ENCODE assay signal across 12 cellular contexts in the genomic region with DNA sequence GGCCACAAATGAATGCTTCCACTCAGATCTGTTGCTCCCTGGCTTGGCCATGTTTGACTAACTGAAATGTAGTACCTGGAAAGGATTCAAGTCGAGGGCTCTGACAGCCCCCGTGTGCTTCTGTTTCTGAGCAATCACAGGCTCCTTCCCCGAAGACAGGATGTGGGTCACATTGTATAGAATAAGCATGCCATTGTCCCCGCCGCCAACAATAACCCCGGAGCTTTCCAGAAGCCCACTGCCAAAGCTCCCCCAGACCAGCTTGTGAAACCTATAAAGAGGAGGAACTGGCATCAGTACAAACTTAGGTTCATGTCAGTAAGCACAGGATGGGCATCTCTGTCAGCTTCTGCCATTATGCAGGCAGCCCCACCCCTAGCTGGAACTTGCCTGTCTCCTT. TPM values are rescaled to one million over a fixed set of nuclear protein-coding genes. Genes with fewer than 3 reads are reported as not detected.
DNase-seq lines count a peak whose midpoint lies in the region; ATAC-seq and TF ChIP-seq lines count a peak whose summit lies in the region.
"Had no signal": no experiment of that assay in that cellular context is flagged by ENCODE, and none has a peak within 500 bp of the region (broad histone marks: within the 10 kb centered on the region; RNA-seq: fewer than 3 reads in every experiment).

No MANE protein-coding gene starts in this region.

- CTCF ChIA-PET in activated naive CD4-positive, alpha-beta T cell treated with anti-CD3 and anti-CD28 coated beads, Interleukin-2, amount 10 ng/mL, durations not matched to agents 7 days and 5 days (lab: Charles Lee), result interaction anchor here (0.7 to 12.3 kb wide), 18 partner anchors 11 to 370 kb away, joined by 3 to 206 read pairs (median 7); partner anchors contain the start of genes HIF1AN, SCD and SEC31B

- no peak overlapping the region for H3K27ac ChIP-seq in left ventricle myocardium inferior (replicated peaks)
- H3K27ac ChIP-seq: neutrophil, transverse colon had no signal

- H3K4me3 ChIP-seq in left ventricle myocardium inferior, result no peak overlapping the region
- H3K4me3 ChIP-seq: transverse colon had no signal

- H3K4me1 ChIP-seq in left ventricle myocardium inferior, result no peaks in the 10 kb centered on the region
- H3K4me1 ChIP-seq: transverse colon had no signal

- H3K27ac Mint-ChIP-seq in activated CD4-positive, alpha-beta T cell treated with anti-CD3 and anti-CD28 coated beads, Interleukin-2, amount 10 ng/mL, durations not matched to agents 24 days and 14 days, result peak overlapping the region; percentile 89
- peak overlapping the region; percentile 92 for H3K27ac Mint-ChIP-seq in activated naive CD4-positive, alpha-beta T cell treated with anti-CD3 and anti-CD28 coated beads, Interleukin-2, amount 10 ng/mL, durations not matched to agents 7 days and 5 days

- H3K9me3 Mint-ChIP-seq in activated CD4-positive, alpha-beta T cell treated with anti-CD3 and anti-CD28 coated beads, Interleukin-2, amount 10 ng/mL, durations not matched to agents 24 days and 14 days, result no peaks in the 10 kb centered on the region
- H3K9me3 Mint-ChIP-seq in activated naive CD4-positive, alpha-beta T cell treated with anti-CD3 and anti-CD28 coated beads, Interleukin-2, amount 10 ng/mL, durations not matched to agents 7 days and 5 days, result no peaks in the 10 kb centered on the region

- intact Hi-C loops in activated CD4-positive, alpha-beta T cell treated with anti-CD3 and anti-CD28 coated beads, Interleukin-2, amount 10 ng/mL, durations not matched to agents 24 days and 14 days (cut with micrococcal nuclease), result loop anchor here (5.0 kb wide), 1 partner anchor 222 kb away; the partner anchor contains the start of gene BLOC1S2
- intact Hi-C loops in left ventricle myocardium inferior (cut with micrococcal nuclease), result no loop called here

- no peak for TF ChIP-seq CTCF in left ventricle myocardium inferior (IDR thresholded peaks at IDR 0.05; ENCODE audit: borderline replicate concordance)

- DNase-seq in GF-D8 (lab: John Stamatoyannopoulos, UW) (peak; percentile 81), AG08396 (ENCODE audit: low spot score) (no peak), left ventricle myocardium inferior (no peak)
- DNase-seq in activated CD4-positive, alpha-beta T cell treated with anti-CD3 and anti-CD28 coated beads, Interleukin-2, amount 10 ng/mL, durations not matched to agents 24 days and 14 days, result peak; percentile 92
- peak; percentile 83 for DNase-seq in activated naive CD4-positive, alpha-beta T cell treated with anti-CD3 and anti-CD28 coated beads, Interleukin-2, amount 10 ng/mL, durations not matched to agents 7 days and 5 days
- peak; percentile 40 to 50 for DNase-seq in stimulated activated CD4-positive, alpha-beta T cell treated with anti-CD3 and anti-CD28 coated beads, Interleukin-2, amount 100 ng/mL, for 24 hours
- DNase-seq: cortex of kidney, kidney, transverse colon had no signal

- ATAC-seq in HG03159 (IDR thresholded peaks at IDR 0.05; ENCODE audit: unreplicated experiment) (no peak), HG03039 (IDR thresholded peaks at IDR 0.05; ENCODE audit: unreplicated experiment) (no peak)

- H3K27me3 Mint-ChIP-seq in activated CD4-positive, alpha-beta T cell treated with anti-CD3 and anti-CD28 coated beads, Interleukin-2, amount 10 ng/mL, durations not matched to agents 24 days and 14 days, result no peaks in the 10 kb centered on the region
- H3K27me3 Mint-ChIP-seq in activated naive CD4-positive, alpha-beta T cell treated with anti-CD3 and anti-CD28 coated beads, Interleukin-2, amount 10 ng/mL, durations not matched to agents 7 days and 5 days, result no peaks in the 10 kb centered on the region

- peaks cover 83% of the 10 kb centered on the region for H3K36me3 ChIP-seq in left ventricle myocardium inferior

- peaks cover 86% of the 10 kb centered on the region for H3K4me1 Mint-ChIP-seq in activated CD4-positive, alpha-beta T cell treated with anti-CD3 and anti-CD28 coated beads, Interleukin-2, amount 10 ng/mL, durations not matched to agents 24 days and 14 days
- peaks cover 93% of the 10 kb centered on the region for H3K4me1 Mint-ChIP-seq in activated naive CD4-positive, alpha-beta T cell treated with anti-CD3 and anti-CD28 coated beads, Interleukin-2, amount 10 ng/mL, durations not matched to agents 7 days and 5 days

- H3K36me3 Mint-ChIP-seq in activated CD4-positive, alpha-beta T cell treated with anti-CD3 and anti-CD28 coated beads, Interleukin-2, amount 10 ng/mL, durations not matched to agents 24 days and 14 days (ENCODE audit: low read depth), result peaks cover 47% of the 10 kb centered on the region
- peaks cover 60% of the 10 kb centered on the region for H3K36me3 Mint-ChIP-seq in activated naive CD4-positive, alpha-beta T cell treated with anti-CD3 and anti-CD28 coated beads, Interleukin-2, amount 10 ng/mL, durations not matched to agents 7 days and 5 days

- H3K4me3 Mint-ChIP-seq in activated CD4-positive, alpha-beta T cell treated with anti-CD3 and anti-CD28 coated beads, Interleukin-2, amount 10 ng/mL, durations not matched to agents 24 days and 14 days, result peak overlapping the region; percentile 80
- H3K4me3 Mint-ChIP-seq in activated naive CD4-positive, alpha-beta T cell treated with anti-CD3 and anti-CD28 coated beads, Interleukin-2, amount 10 ng/mL, durations not matched to agents 7 days and 5 days, result peak overlapping the region; percentile 79

- no peaks in the 10 kb centered on the region for H3K9me3 ChIP-seq in left ventricle myocardium inferior (replicated peaks)
- H3K9me3 ChIP-seq: neutrophil, transverse colon had no signal

- no peaks in the 10 kb centered on the region for H3K27me3 ChIP-seq in left ventricle myocardium inferior (ENCODE audit: low read depth)
- H3K27me3 ChIP-seq: neutrophil, transverse colon had no signal

RNA-seq across cellular contexts. Expression of gene SEC31B, which starts 10.4 kb away (rescaled TPM):
- total RNA-seq in activated CD4-positive, alpha-beta T cell treated with anti-CD3 and anti-CD28 coated beads, Interleukin-2, amount 10 ng/mL, durations not matched to agents 24 days and 14 days, result 54.2 and 57.0 TPM in 2 replicates
- 8.8 TPM for total RNA-seq in left ventricle myocardium inferior

RNA-seq across cellular contexts. Expression of gene NDUFB8, which starts 20.4 kb away (rescaled TPM):
- total RNA-seq in activated CD4-positive, alpha-beta T cell treated with anti-CD3 and anti-CD28 coated beads, Interleukin-2, amount 10 ng/mL, durations not matched to agents 24 days and 14 days, result 323 TPM in 2 replicates
- total RNA-seq in left ventricle myocardium inferior, result 430 TPM

RNA-seq across cellular contexts. Expression of gene HIF1AN, which starts 26.5 kb away (rescaled TPM):
- total RNA-seq in activated CD4-positive, alpha-beta T cell treated with anti-CD3 and anti-CD28 coated beads, Interleukin-2, amount 10 ng/mL, durations not matched to agents 24 days and 14 days, result 47.4 and 51.3 TPM in 2 replicates
- total RNA-seq in left ventricle myocardium inferior, result 53.4 TPM

RNA-seq across cellular contexts. Expression of gene WNT8B, which starts 46.4 kb away (rescaled TPM):
- 0.16 and 0.43 TPM in 2 replicates for total RNA-seq in activated CD4-positive, alpha-beta T cell treated with anti-CD3 and anti-CD28 coated beads, Interleukin-2, amount 10 ng/mL, durations not matched to agents 24 days and 14 days
- total RNA-seq in left ventricle myocardium inferior, result not detected
- total RNA-seq: kidney, transverse colon had no signal

Comparison
In these comparisons a context has a peak if more than half of its experiments do, and no peak if none do; other contexts are left out.
1. DNase-seq: peak in GF-D8 (single experiment), activated CD4-positive, alpha-beta T cell treated with anti-CD3 and anti-CD28 coated beads, Interleukin-2, amount 10 ng/mL, durations not matched to agents 24 days and 14 days (single experiment), activated naive CD4-positive, alpha-beta T cell treated with anti-CD3 and anti-CD28 coated beads, Interleukin-2, amount 10 ng/mL, durations not matched to agents 7 days and 5 days (single experiment) and stimulated activated CD4-positive, alpha-beta T cell treated with anti-CD3 and anti-CD28 coated beads, Interleukin-2, amount 100 ng/mL, for 24 hours (2 of 2); none in AG08396 (single experiment) and left ventricle myocardium inferior (single experiment).